In the genomic region with DNA sequence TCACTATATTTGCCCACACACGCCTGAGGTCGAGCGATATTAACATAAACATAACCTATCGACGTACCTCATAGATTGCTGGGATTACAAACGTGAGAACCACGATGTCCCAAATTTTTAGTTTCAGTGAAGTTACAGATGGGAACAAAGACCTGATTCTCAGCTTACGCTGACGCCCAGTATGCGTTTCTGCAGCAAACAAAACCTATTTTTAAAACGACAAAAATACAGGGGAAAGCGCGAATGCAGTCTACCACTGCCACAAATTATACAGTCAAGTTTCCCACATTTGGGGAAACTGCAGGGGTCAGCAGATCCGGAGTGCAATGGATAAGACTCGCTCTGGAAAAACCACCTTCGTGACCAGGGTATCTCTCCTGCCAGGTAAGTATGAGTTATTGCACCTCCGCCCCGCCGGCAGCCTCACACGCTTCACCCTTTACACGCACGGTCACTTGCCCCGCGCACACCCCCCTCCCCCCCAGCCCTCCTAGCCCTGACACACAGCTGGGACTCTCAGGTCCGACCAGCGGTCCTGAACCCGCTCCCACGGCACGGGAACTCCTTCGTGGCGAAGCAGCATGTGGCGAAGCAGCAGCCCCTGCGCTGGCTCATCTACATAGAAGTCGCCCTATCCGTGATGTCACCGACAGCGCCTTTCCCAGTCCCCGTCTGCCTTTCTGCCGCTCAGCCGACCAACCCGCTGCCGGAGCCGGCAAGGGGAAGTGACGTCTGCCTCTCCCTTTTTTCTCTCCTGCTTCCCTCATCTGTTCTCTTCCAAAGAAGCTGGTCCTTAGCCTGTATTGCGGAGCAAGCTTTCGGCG, we compare ENCODE assay signal across 1 cellular context.
TF ChIP-seq lines count a peak whose summit lies in the region.

No MANE protein-coding gene starts in this region.

TF ChIP-seq in HepG2, 621 proteins besides CTCF, POLR2A, EP300 and RAD21 (continued from another document and continues in another):
- peak; percentile 60; the same call in 1 of the 2 replicates for TF ChIP-seq HIC2 (CRISPR knock-in tag; IDR thresholded peaks at IDR 0.05; ENCODE audit: low read depth)
- peak; percentile 99 for TF ChIP-seq ZSCAN5A (CRISPR knock-in tag; IDR thresholded peaks at IDR 0.05; ENCODE audit: borderline replicate concordance)
- peak; percentile 88; the same call in 1 of the 2 replicates for TF ChIP-seq KDM3A (CRISPR knock-in tag; IDR thresholded peaks at IDR 0.05; ENCODE audit: low read depth)
- peak; percentile 88 for TF ChIP-seq RBFOX2 (IDR thresholded peaks at IDR 0.05; ENCODE audit: low read depth, low read length)
- TF ChIP-seq ZNF225 (CRISPR knock-in tag; IDR thresholded peaks at IDR 0.05) = peak; percentile 68; the same call in 1 of the 2 replicates
- peak; percentile 54; the same call in 1 of the 2 replicates for TF ChIP-seq HMG20A (CRISPR knock-in tag; IDR thresholded peaks at IDR 0.05; ENCODE audit: borderline replicate concordance)
- TF ChIP-seq ZNF740 (CRISPR knock-in tag; IDR thresholded peaks at IDR 0.05) = peak; percentile 83
- TF ChIP-seq, protein P1, sequence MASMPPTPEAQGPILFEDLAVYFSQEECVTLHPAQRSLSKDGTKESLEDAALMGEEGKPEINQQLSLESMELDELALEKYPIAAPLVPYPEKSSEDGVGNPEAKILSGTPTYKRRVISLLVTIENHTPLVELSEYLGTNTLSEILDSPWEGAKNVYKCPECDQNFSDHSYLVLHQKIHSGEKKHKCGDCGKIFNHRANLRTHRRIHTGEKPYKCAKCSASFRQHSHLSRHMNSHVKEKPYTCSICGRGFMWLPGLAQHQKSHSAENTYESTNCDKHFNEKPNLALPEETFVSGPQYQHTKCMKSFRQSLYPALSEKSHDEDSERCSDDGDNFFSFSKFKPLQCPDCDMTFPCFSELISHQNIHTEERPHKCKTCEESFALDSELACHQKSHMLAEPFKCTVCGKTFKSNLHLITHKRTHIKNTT (CRISPR knock-in tag; IDR thresholded peaks at IDR 0.05) = 0 out of 2 replicates have a peak, but pooled peaks have one; percentile 80
- TF ChIP-seq TP53 (CRISPR knock-in tag; conservative IDR thresholded peaks at IDR 0.05) = 0 out of 2 replicates have a peak, but pooled peaks have one; percentile 41
- TF ChIP-seq ARID5B (CRISPR knock-in tag; IDR thresholded peaks at IDR 0.05) = peak; percentile 56
- peak; percentile 63; the same call in 1 of the 2 replicates for TF ChIP-seq SPEN (CRISPR knock-in tag; IDR thresholded peaks at IDR 0.05; ENCODE audit: low read depth)
- TF ChIP-seq, protein P2, sequence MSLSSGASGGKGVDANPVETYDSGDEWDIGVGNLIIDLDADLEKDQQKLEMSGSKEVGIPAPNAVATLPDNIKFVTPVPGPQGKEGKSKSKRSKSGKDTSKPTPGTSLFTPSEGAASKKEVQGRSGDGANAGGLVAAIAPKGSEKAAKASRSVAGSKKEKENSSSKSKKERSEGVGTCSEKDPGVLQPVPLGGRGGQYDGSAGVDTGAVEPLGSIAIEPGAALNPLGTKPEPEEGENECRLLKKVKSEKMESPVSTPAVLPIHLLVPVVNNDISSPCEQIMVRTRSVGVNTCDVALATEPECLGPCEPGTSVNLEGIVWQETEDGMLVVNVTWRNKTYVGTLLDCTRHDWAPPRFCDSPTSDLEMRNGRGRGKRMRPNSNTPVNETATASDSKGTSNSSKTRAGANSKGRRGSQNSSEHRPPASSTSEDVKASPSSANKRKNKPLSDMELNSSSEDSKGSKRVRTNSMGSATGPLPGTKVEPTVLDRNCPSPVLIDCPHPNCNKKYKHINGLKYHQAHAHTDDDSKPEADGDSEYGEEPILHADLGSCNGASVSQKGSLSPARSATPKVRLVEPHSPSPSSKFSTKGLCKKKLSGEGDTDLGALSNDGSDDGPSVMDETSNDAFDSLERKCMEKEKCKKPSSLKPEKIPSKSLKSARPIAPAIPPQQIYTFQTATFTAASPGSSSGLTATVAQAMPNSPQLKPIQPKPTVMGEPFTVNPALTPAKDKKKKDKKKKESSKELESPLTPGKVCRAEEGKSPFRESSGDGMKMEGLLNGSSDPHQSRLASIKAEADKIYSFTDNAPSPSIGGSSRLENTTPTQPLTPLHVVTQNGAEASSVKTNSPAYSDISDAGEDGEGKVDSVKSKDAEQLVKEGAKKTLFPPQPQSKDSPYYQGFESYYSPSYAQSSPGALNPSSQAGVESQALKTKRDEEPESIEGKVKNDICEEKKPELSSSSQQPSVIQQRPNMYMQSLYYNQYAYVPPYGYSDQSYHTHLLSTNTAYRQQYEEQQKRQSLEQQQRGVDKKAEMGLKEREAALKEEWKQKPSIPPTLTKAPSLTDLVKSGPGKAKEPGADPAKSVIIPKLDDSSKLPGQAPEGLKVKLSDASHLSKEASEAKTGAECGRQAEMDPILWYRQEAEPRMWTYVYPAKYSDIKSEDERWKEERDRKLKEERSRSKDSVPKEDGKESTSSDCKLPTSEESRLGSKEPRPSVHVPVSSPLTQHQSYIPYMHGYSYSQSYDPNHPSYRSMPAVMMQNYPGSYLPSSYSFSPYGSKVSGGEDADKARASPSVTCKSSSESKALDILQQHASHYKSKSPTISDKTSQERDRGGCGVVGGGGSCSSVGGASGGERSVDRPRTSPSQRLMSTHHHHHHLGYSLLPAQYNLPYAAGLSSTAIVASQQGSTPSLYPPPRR (CRISPR knock-in tag; IDR thresholded peaks at IDR 0.05; ENCODE audit: borderline replicate concordance) = peak; percentile 81
- TF ChIP-seq ETV6 (CRISPR knock-in tag; conservative IDR thresholded peaks at IDR 0.05) = peak; percentile 86
- TF ChIP-seq TERF1 (CRISPR knock-in tag; IDR thresholded peaks at IDR 0.05) = 0 out of 2 replicates have a peak, but pooled peaks have one; percentile 32
- peak; percentile 84 for TF ChIP-seq ZNF557 (CRISPR knock-in tag; IDR thresholded peaks at IDR 0.05)
- TF ChIP-seq FOXK1 (CRISPR knock-in tag; IDR thresholded peaks at IDR 0.05; ENCODE audit: borderline replicate concordance, low read depth) = peak; percentile 79; the same call in 1 of the 2 replicates
- peak; percentile 83; the same call in 1 of the 2 replicates for TF ChIP-seq MTF1 (CRISPR knock-in tag; IDR thresholded peaks at IDR 0.05)
- TF ChIP-seq, protein P3, sequence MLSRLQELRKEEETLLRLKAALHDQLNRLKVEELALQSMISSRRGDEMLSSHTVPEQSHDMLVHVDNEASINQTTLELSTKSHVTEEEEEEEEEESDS (CRISPR knock-in tag; IDR thresholded peaks at IDR 0.05; ENCODE audit: borderline replicate concordance) = peak; percentile 100
- peak; percentile 93 for TF ChIP-seq ARNT2 (CRISPR knock-in tag; IDR thresholded peaks at IDR 0.05; ENCODE audit: low read depth)
- TF ChIP-seq FOSL2 (CRISPR knock-in tag; IDR thresholded peaks at IDR 0.05) = peak; percentile 63
- TF ChIP-seq ERF (CRISPR knock-in tag; IDR thresholded peaks at IDR 0.05) = peak; percentile 68; the same call in 1 of the 2 replicates
- peak; percentile 95 for TF ChIP-seq ZNF350 (CRISPR knock-in tag; IDR thresholded peaks at IDR 0.05; ENCODE audit: borderline replicate concordance, low read depth)
- peak; percentile 71 for TF ChIP-seq ATF1 (CRISPR knock-in tag; IDR thresholded peaks at IDR 0.05)
- peak; percentile 97 for TF ChIP-seq NCOA5 (CRISPR knock-in tag; IDR thresholded peaks at IDR 0.05)
- TF ChIP-seq SKIL (CRISPR knock-in tag; IDR thresholded peaks at IDR 0.05; ENCODE audit: borderline replicate concordance) = peak; percentile 72; the same call in 1 of the 2 replicates
- TF ChIP-seq, protein P4, sequence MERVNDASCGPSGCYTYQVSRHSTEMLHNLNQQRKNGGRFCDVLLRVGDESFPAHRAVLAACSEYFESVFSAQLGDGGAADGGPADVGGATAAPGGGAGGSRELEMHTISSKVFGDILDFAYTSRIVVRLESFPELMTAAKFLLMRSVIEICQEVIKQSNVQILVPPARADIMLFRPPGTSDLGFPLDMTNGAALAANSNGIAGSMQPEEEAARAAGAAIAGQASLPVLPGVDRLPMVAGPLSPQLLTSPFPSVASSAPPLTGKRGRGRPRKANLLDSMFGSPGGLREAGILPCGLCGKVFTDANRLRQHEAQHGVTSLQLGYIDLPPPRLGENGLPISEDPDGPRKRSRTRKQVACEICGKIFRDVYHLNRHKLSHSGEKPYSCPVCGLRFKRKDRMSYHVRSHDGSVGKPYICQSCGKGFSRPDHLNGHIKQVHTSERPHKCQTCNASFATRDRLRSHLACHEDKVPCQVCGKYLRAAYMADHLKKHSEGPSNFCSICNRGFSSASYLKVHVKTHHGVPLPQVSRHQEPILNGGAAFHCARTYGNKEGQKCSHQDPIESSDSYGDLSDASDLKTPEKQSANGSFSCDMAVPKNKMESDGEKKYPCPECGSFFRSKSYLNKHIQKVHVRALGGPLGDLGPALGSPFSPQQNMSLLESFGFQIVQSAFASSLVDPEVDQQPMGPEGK (CRISPR knock-in tag; IDR thresholded peaks at IDR 0.05) = peak; percentile 64
- TF ChIP-seq NKX3-1 (CRISPR knock-in tag; IDR thresholded peaks at IDR 0.05) = peak; percentile 97
- TF ChIP-seq RFX5 (IDR thresholded peaks at IDR 0.05; ENCODE audit: low read depth, low read length) = peak; percentile 13; the same call in 1 of the 2 replicates
- peak; percentile 60; the same call in 1 of the 2 replicates for TF ChIP-seq ZNF543 (CRISPR knock-in tag; IDR thresholded peaks at IDR 0.05)
- TF ChIP-seq TBX3 (IDR thresholded peaks at IDR 0.05; ENCODE audit: borderline replicate concordance) = peak; percentile 45; the same call in 1 of the 2 replicates
